Comparison of ENCODE assay signal across 9 cellular contexts in genomic region chr22:26168934-26169311, GRCh38. TPM values are rescaled to one million over a fixed set of nuclear protein-coding genes. Genes with fewer than 3 reads are reported as not detected.
DNase-seq lines count a peak whose midpoint lies in the region; ATAC-seq, FAIRE-seq and TF ChIP-seq lines count a peak whose summit lies in the region.
"Had no signal": no experiment of that assay in that cellular context is flagged by ENCODE, and none has a peak within 500 bp of the region (broad histone marks: within the 10 kb centered on the region; RNA-seq: fewer than 3 reads in every experiment).

No MANE protein-coding gene starts in this region.

- no peak overlapping the region for H3K14ac ChIP-seq in H1 (ENCODE audit: insufficient read length)

- H3K18ac ChIP-seq in H1 (ENCODE audit: extremely low read depth, low read length): no peak overlapping the region; the same call in 1 of the 2 replicates

- peak overlapping the region; percentile 63; the same call in 1 of the 2 replicates for H2AFZ ChIP-seq in H1 (ENCODE audit: low read length)

- DNase-seq in activated naive CD8-positive, alpha-beta T cell treated with anti-CD3 and anti-CD28 coated beads, Interleukin-2, amount 50 U/mL, for 24 hours: no peak
- DNase-seq in H1 (ENCODE audit: low read depth in 1 of 2, low spot score in 2 of 2): no peak
- DNase-seq in natural killer cell: no peak
- no peak for DNase-seq in activated CD4-positive, alpha-beta T cell treated with anti-CD3 and anti-CD28 coated beads, Interleukin-2, amount 50 U/mL, for 48 hours
- no peak for DNase-seq in activated T-cell treated with anti-CD3 and anti-CD28 coated beads, Interleukin-2, amount 50 U/mL, for 24 hours

- TF ChIP-seq CTCF in H1 (IDR thresholded peaks at IDR 0.05; ENCODE audit: control extremely low read depth in 1 of 3, insufficient read depth in 1 of 3, low read depth in 1 of 3, low read length in 3 of 3) (no peak), natural killer cell (IDR thresholded peaks at IDR 0.05) (no peak)

- WGBS in H1 (ENCODE audit: extremely low coverage in 1 of 2, insufficient coverage in 1 of 2, insufficient read length in 1 of 2, insufficient replicate concordance in 2 of 2, low coverage in 1 of 2, low lambda C conversion rate in 2 of 2, missing lambda C conversion rate in 1 of 2), 2 experiments: 3% methylated on average over 15 of the region's 15 CpGs; no CpG with 5 or more reads in 1 of the 2 experiments
- WGBS in urinary bladder: 2% methylated on average over 15 of the region's 15 CpGs

- peak overlapping the region; percentile 23; the same call in 1 of the 2 replicates for H4K8ac ChIP-seq in H1 (ENCODE audit: extremely low read depth, insufficient read depth, low read length)

- no peaks in the 10 kb centered on the region for H3K36me3 Mint-ChIP-seq in activated naive CD8-positive, alpha-beta T cell
- H3K36me3 Mint-ChIP-seq in activated naive CD8-positive, alpha-beta T cell treated with anti-CD3 and anti-CD28 coated beads, Interleukin-2, amount 50 U/mL, for 24 hours (ENCODE audit: low read depth): no peaks in the 10 kb centered on the region
- no peaks in the 10 kb centered on the region for H3K36me3 Mint-ChIP-seq in natural killer cell
- no peaks in the 10 kb centered on the region for H3K36me3 Mint-ChIP-seq in activated T-cell treated with anti-CD3 and anti-CD28 coated beads, Interleukin-2, amount 50 U/mL, for 24 hours (ENCODE audit: low read depth)

- peak overlapping the region; percentile 87 to 91 for H3K4me2 ChIP-seq in H1 (ENCODE audit: insufficient read depth in 1 of 2, low read depth in 2 of 2, low read length in 2 of 2)

- peak overlapping the region; percentile 38 to 77 (median 51) for H3K4me3 ChIP-seq in H1 (ENCODE audit: extremely low read depth in 1 of 4, insufficient read depth in 2 of 4, low read depth in 3 of 4, low read length in 4 of 4)
- peak overlapping the region; percentile 33 for H3K4me3 ChIP-seq in urinary bladder (ENCODE audit: low read depth, low read length)

- no peak overlapping the region for H4K91ac ChIP-seq in H1 (replicated peaks; ENCODE audit: insufficient read length, low read length)

- H3K4me1 ChIP-seq in H1 (replicated peaks in 1 of 4; ENCODE audit: control insufficient read depth in 3 of 4, insufficient read depth in 4 of 4, low read length in 3 of 4) (peaks cover 4 to 19% (median 5%) of the 10 kb centered on the region in 4 experiments), urinary bladder (ENCODE audit: insufficient read depth) (no peaks in the 10 kb centered on the region)

- TF ChIP-seq EP300 in H1 (IDR thresholded peaks at IDR 0.05; ENCODE audit: borderline replicate concordance in 1 of 2, low read depth in 2 of 2, low read length in 2 of 2): no peak

- no peaks in the 10 kb centered on the region for H3K9me3 Mint-ChIP-seq in activated naive CD8-positive, alpha-beta T cell (ENCODE audit: low read depth)
- no peaks in the 10 kb centered on the region for H3K9me3 Mint-ChIP-seq in activated naive CD8-positive, alpha-beta T cell treated with anti-CD3 and anti-CD28 coated beads, Interleukin-2, amount 50 U/mL, for 24 hours
- no peaks in the 10 kb centered on the region for H3K9me3 Mint-ChIP-seq in natural killer cell
- H3K9me3 Mint-ChIP-seq in activated T-cell treated with anti-CD3 and anti-CD28 coated beads, Interleukin-2, amount 50 U/mL, for 24 hours: no peaks in the 10 kb centered on the region

- no peaks in the 10 kb centered on the region for H3K9me3 ChIP-seq in H1 (ENCODE audit: insufficient read depth in 2 of 2, low read depth in 1 of 2, low read length in 1 of 2)

- H3K79me1 ChIP-seq in H1 (ENCODE audit: low read depth, low read length): no peaks in the 10 kb centered on the region

- H3K23me2 ChIP-seq in H1 (ENCODE audit: low read depth, low read length): peaks cover 9% of the 10 kb centered on the region

- peak overlapping the region in 1 of 4 experiments; percentile 35; a peak in 1 of 7 replicates for H3K9ac ChIP-seq in H1 (replicated peaks in 1 of 4; ENCODE audit: extremely low read depth in 1 of 4, low read depth in 3 of 4, low read length in 3 of 4)

- H3K56ac ChIP-seq in H1 (replicated peaks; ENCODE audit: insufficient read length, low read depth, low read length): no peak overlapping the region

- H2BK5ac ChIP-seq in H1 (ENCODE audit: low read depth, low read length): no peak overlapping the region

- H2BK120ac ChIP-seq in H1 (replicated peaks; ENCODE audit: low read depth, low read length): no peak overlapping the region

- H3K27me3 Mint-ChIP-seq in activated naive CD8-positive, alpha-beta T cell: peaks cover 60% of the 10 kb centered on the region
- H3K27me3 Mint-ChIP-seq in activated naive CD8-positive, alpha-beta T cell treated with anti-CD3 and anti-CD28 coated beads, Interleukin-2, amount 50 U/mL, for 24 hours: peaks cover 63% of the 10 kb centered on the region
- H3K27me3 Mint-ChIP-seq in natural killer cell (ENCODE audit: low read depth in 2 of 2): peaks cover 51 to 89% of the 10 kb centered on the region in 2 donors
- H3K27me3 Mint-ChIP-seq in activated T-cell treated with anti-CD3 and anti-CD28 coated beads, Interleukin-2, amount 50 U/mL, for 24 hours: peaks cover 88% of the 10 kb centered on the region

- no peak overlapping the region for H2BK12ac ChIP-seq in H1 (ENCODE audit: low read depth, low read length)

- peak overlapping the region; percentile 51 for H3K4me3 Mint-ChIP-seq in activated naive CD8-positive, alpha-beta T cell
- no peak overlapping the region for H3K4me3 Mint-ChIP-seq in activated naive CD8-positive, alpha-beta T cell treated with anti-CD3 and anti-CD28 coated beads, Interleukin-2, amount 50 U/mL, for 24 hours
- H3K4me3 Mint-ChIP-seq in natural killer cell: peak overlapping the region; percentile 46
- H3K4me3 Mint-ChIP-seq in activated T-cell treated with anti-CD3 and anti-CD28 coated beads, Interleukin-2, amount 50 U/mL, for 24 hours: no peak overlapping the region

- CTCF ChIA-PET in H1 (lab: Charles Lee; ENCODE audit: partially characterized antibody): interaction anchor here (0.7 to 12.5 kb wide), 9 partner anchors 10 to 294 kb away, joined by 3 to 246 read pairs (median 3); no protein-coding TSS in a partner anchor

- no peak for FAIRE-seq in H1 (lab: Jason Lieb, UNC)

- no peak overlapping the region for H3K23ac ChIP-seq in H1 (ENCODE audit: insufficient read length)

- POLR2A ChIA-PET in H1 (lab: Charles Lee; ENCODE audit: partially characterized antibody): no interaction called here

- ATAC-seq in activated naive CD8-positive, alpha-beta T cell treated with anti-CD3 and anti-CD28 coated beads, Interleukin-2, amount 50 U/mL, for 24 hours: no peak
- ATAC-seq in natural killer cell (no peak), GM21360 (IDR thresholded peaks at IDR 0.05; ENCODE audit: unreplicated experiment) (no peak)

- H3K36me3 ChIP-seq in H1 (ENCODE audit: control insufficient read depth in 2 of 4, insufficient read depth in 4 of 4, low read length in 3 of 4) (no peaks in the 10 kb centered on the region), urinary bladder (ENCODE audit: insufficient read depth) (no peaks in the 10 kb centered on the region)

- no peak overlapping the region for H3K4ac ChIP-seq in H1 (replicated peaks; ENCODE audit: insufficient read length, low read depth, low read length)

- H2BK15ac ChIP-seq in H1 (ENCODE audit: low read length): no peak overlapping the region

- no peak overlapping the region for H3K27ac Mint-ChIP-seq in activated naive CD8-positive, alpha-beta T cell
- no peak overlapping the region for H3K27ac Mint-ChIP-seq in activated naive CD8-positive, alpha-beta T cell treated with anti-CD3 and anti-CD28 coated beads, Interleukin-2, amount 50 U/mL, for 24 hours
- no peak overlapping the region for H3K27ac Mint-ChIP-seq in natural killer cell
- no peak overlapping the region for H3K27ac Mint-ChIP-seq in activated T-cell treated with anti-CD3 and anti-CD28 coated beads, Interleukin-2, amount 50 U/mL, for 24 hours

- H4K5ac ChIP-seq in H1 (ENCODE audit: insufficient read length, low read depth, low read length): no peak overlapping the region

- no peak overlapping the region for H2BK20ac ChIP-seq in H1 (ENCODE audit: low read length)

- intact Hi-C loops in natural killer cell (cut with micrococcal nuclease): no loop called here

- no peak overlapping the region for H3K27ac ChIP-seq in H1 (ENCODE audit: low read depth, low read length)
- no peak overlapping the region for H3K27ac ChIP-seq in urinary bladder (ENCODE audit: low read depth)
- H3K27ac ChIP-seq: C4-2B had no signal

- H3K79me2 ChIP-seq in H1 (ENCODE audit: control insufficient read depth in 1 of 2, insufficient read depth in 2 of 2, low read length in 2 of 2): no peaks in the 10 kb centered on the region

- TF ChIP-seq POLR2A in H1 (IDR thresholded peaks at IDR 0.05; ENCODE audit: control extremely low read depth in 1 of 2, low read depth in 2 of 2, low read length in 2 of 2): no peak

- no peak overlapping the region for H2AK5ac ChIP-seq in H1 (ENCODE audit: low read depth, low read length)

- TF ChIP-seq RAD21 in H1 (IDR thresholded peaks at IDR 0.05 in 1 of 2, conservative IDR thresholded peaks at IDR 0.05 in 1 of 2; ENCODE audit: low read depth in 2 of 2, low read length in 2 of 2): no peak

- peaks cover 4 to 5% of the 10 kb centered on the region in 2 experiments for H4K20me1 ChIP-seq in H1 (replicated peaks in 1 of 2; ENCODE audit: control insufficient read depth in 1 of 2, insufficient read depth in 2 of 2, low read length in 2 of 2)

- peaks cover 19 to 45% (median 36%) of the 10 kb centered on the region in 4 experiments for H3K27me3 ChIP-seq in H1 (replicated peaks in 1 of 4; ENCODE audit: control insufficient read depth in 3 of 4, extremely low read depth in 1 of 4, insufficient read depth in 3 of 4, low read length in 3 of 4)

- peaks cover 6% of the 10 kb centered on the region for H3K4me1 Mint-ChIP-seq in activated naive CD8-positive, alpha-beta T cell (ENCODE audit: low read depth)
- H3K4me1 Mint-ChIP-seq in activated naive CD8-positive, alpha-beta T cell treated with anti-CD3 and anti-CD28 coated beads, Interleukin-2, amount 50 U/mL, for 24 hours: peaks cover 5% of the 10 kb centered on the region
- peaks cover 0 to 13% of the 10 kb centered on the region in 2 donors for H3K4me1 Mint-ChIP-seq in natural killer cell
- H3K4me1 Mint-ChIP-seq in activated T-cell treated with anti-CD3 and anti-CD28 coated beads, Interleukin-2, amount 50 U/mL, for 24 hours (ENCODE audit: low read depth): peaks cover 1% of the 10 kb centered on the region

RNA-seq across cellular contexts. Expression of gene SEZ6L, which starts 0.3 kb away (rescaled TPM):
- total RNA-seq in H1 (2021; fragmentation: NEBNext Ultra II Directional; extraction: Animal tissue kit (Norgen Biotek cat#: 25700)): 0.06 and 0.11 TPM in 2 replicates
- polyA plus RNA-seq in H1 (2011; rRNA removed) (0.20 and 0.33 TPM in 2 replicates), urinary bladder (0.48 TPM)
- 0.10 TPM for polyA plus RNA-seq in H1 (2011; cell fraction: cytosol; rRNA removed)
- 0.39 TPM for polyA plus RNA-seq in H1 (2011; cell fraction: nucleus; rRNA removed)
- polyA plus RNA-seq in H1 (2012, experiment 1 of 2): 0.30 to 0.90 TPM (median 0.61 TPM) in 4 replicates
- 0.10 TPM for polyA plus RNA-seq in H1 (2012, experiment 2 of 2)
- polyA plus RNA-seq in H1 (2013, experiment 1 of 2): 0.26 TPM
- 0.22 TPM for polyA plus RNA-seq in H1 (2013, experiment 2 of 2)
- polyA minus RNA-seq in H1 (2011; rRNA and poly(A)+ RNA removed): 0.28 and 0.63 TPM in 2 replicates
- polyA minus RNA-seq in H1 (2011; cell fraction: cytosol; rRNA and poly(A)+ RNA removed): not detected
- not detected for polyA minus RNA-seq in H1 (2011; cell fraction: nucleus; rRNA and poly(A)+ RNA removed)
- total RNA-seq in natural killer cell (1 to 10 TPM in 1 of 3 donors, under 1 TPM in 2; 0.11 to 1.1 (median 0.60) TPM), urinary bladder (2.0 TPM)

Comparison
In these comparisons a context has a peak if more than half of its experiments do, and no peak if none do; other contexts are left out.
1. H3K4me3 Mint-ChIP-seq: peak in activated naive CD8-positive, alpha-beta T cell (single experiment) and natural killer cell (single experiment); none in activated naive CD8-positive, alpha-beta T cell treated with anti-CD3 and anti-CD28 coated beads, Interleukin-2, amount 50 U/mL, for 24 hours (single experiment) and activated T-cell treated with anti-CD3 and anti-CD28 coated beads, Interleukin-2, amount 50 U/mL, for 24 hours (single experiment).